Comparison of ENCODE assay signal across 8 cellular contexts in the genomic region with DNA sequence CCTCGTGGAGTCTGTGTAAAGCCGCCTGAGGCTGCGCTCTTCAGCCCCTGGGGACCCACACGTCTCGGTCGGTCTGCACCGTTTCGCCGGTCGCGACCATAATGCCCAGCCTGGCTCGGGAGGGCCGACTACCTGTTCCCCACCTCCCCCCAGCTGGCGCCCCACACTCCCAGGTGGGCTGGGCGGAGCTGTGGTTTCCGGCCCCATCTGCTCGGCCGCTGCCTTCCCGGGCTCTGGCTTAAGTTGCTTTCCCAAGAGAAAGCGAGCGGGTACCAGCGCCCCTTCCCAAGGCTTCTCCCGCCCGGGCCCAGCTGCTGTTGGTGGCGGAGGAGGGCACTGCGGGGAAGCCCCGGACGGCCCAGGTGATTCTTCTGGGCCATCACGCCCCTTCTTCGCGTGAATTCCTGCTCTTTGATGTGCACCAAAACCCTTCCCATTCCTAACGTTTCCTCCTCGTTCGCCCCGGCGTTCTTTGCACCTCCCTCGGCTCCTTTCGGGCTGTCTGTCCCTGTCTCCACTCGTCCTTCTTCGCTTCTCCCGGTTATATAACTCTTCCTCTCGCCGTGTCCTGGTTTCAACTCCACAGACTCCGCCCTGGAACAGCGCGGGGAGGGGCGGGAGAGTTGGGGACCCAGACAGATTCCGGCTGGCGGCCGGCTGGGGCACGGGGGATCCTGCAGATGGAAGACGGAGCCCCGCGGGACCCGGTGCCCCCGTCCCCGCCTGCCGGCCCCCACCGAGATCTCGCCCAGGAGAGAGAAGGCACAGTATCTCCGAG. TPM values are rescaled to one million over a fixed set of nuclear protein-coding genes. Genes with fewer than 3 reads are reported as not detected.
DNase-seq lines count a peak whose midpoint lies in the region; ATAC-seq lines count a peak whose summit lies in the region.

No MANE protein-coding gene starts in this region.

- CTCF ChIA-PET in T-cell (lab: Charles Lee), result interaction anchor here in 1 of 2 donors (1.2 to 1.8 kb wide), 3 partner anchors 9 to 149 kb away, joined by 5 to 6 read pairs (median 6); partner anchors contain the start of gene TP53

- H3K36me3 ChIP-seq in CD4-positive, CD25-positive, alpha-beta regulatory T cell (ENCODE audit: control insufficient read depth, insufficient read depth, low read length), result no peaks in the 10 kb centered on the region
- H3K36me3 ChIP-seq in HUES48 (ENCODE audit: control insufficient read depth, insufficient read depth, low read length), result no peaks in the 10 kb centered on the region
- H3K36me3 ChIP-seq in ectodermal cell (ENCODE audit: control insufficient read depth, insufficient read depth, low read length), result peaks cover 4% of the 10 kb centered on the region

- DNase-seq in CD4-positive, CD25-positive, alpha-beta regulatory T cell, result peak in 1 of 3 donors; percentile 61
- peak in 16 of 34 experiments; percentile 15 to 55 (median 40) for DNase-seq in T-cell
- peak; percentile 47 to 78 for DNase-seq in lung microvascular endothelial cell (ENCODE audit: low read depth in 2 of 2)
- DNase-seq in substantia nigra (lab: John Stamatoyannopoulos, UW), result peak in 41 of 49 donors; percentile 23 to 80 (median 60)
- no peak for DNase-seq in NK-92 treated with Interleukin-12 subunit alpha and Interleukin-12 subunit beta, amount 100 ng/mL, for 24 hours (lab: John Stamatoyannopoulos, UW)

- H3K4me3 Mint-ChIP-seq in CD4-positive, CD25-positive, alpha-beta regulatory T cell, result peak overlapping the region; percentile 94 to 99 (median 96)
- H3K4me3 Mint-ChIP-seq in T-cell, result peak overlapping the region; percentile 98 to 100 (median 98)

- H3K4me3 ChIP-seq in CD4-positive, CD25-positive, alpha-beta regulatory T cell (ENCODE audit: low read depth, low read length), result peak overlapping the region; percentile 79
- H3K4me3 ChIP-seq in HUES48 (ENCODE audit: low read depth, low read length), result peak overlapping the region; percentile 82
- H3K4me3 ChIP-seq in ectodermal cell (ENCODE audit: insufficient read depth, low read depth, low read length), result peak overlapping the region; percentile 83

- peaks cover 11% of the 10 kb centered on the region for H3K27me3 Mint-ChIP-seq in CD4-positive, CD25-positive, alpha-beta regulatory T cell
- H3K27me3 Mint-ChIP-seq in T-cell, result peaks cover 0 to 1% of the 10 kb centered on the region in 2 donors

- peak overlapping the region; percentile 100 for H3K27ac ChIP-seq in CD4-positive, CD25-positive, alpha-beta regulatory T cell (ENCODE audit: insufficient read depth, low read length, poor library complexity, severe bottlenecking)
- peak overlapping the region; percentile 86 for H3K27ac ChIP-seq in HUES48 (ENCODE audit: low read depth, low read length)
- peak overlapping the region; percentile 94 for H3K27ac ChIP-seq in ectodermal cell (ENCODE audit: insufficient read depth, low read depth, low read length, poor library complexity, severe bottlenecking)
- peak overlapping the region; percentile 84 for H3K27ac ChIP-seq in substantia nigra (ENCODE audit: low read depth, low read length, poor library complexity, severe bottlenecking)

- 0% methylated on average over 61 of the region's 61 CpGs for WGBS in ectodermal cell, 2 experiments

- no peaks in the 10 kb centered on the region for H3K27me3 ChIP-seq in CD4-positive, CD25-positive, alpha-beta regulatory T cell (ENCODE audit: control insufficient read depth, insufficient read depth, low read length)
- H3K27me3 ChIP-seq in HUES48 (ENCODE audit: control insufficient read depth, insufficient read depth, low read length), result peaks cover 49% of the 10 kb centered on the region
- H3K27me3 ChIP-seq in ectodermal cell (ENCODE audit: control insufficient read depth, insufficient read depth, low read length, poor library complexity, severe bottlenecking), result peaks cover 25% of the 10 kb centered on the region

- H3K9ac ChIP-seq in HUES48 (ENCODE audit: low read depth, low read length), result peak overlapping the region; percentile 53; the same call in 1 of the 2 replicates

- H3K27ac Mint-ChIP-seq in CD4-positive, CD25-positive, alpha-beta regulatory T cell, result peak overlapping the region; percentile 91 to 100 (median 98)
- peak overlapping the region; percentile 92 to 93 for H3K27ac Mint-ChIP-seq in T-cell

- POLR2A ChIA-PET in T-cell (lab: Charles Lee), result interaction anchor here in 1 of 2 donors (0.7 to 1.6 kb wide), 5 partner anchors 7 to 149 kb away, joined by 3 to 7 read pairs (median 5); partner anchors contain the start of gene TP53

- H3K4me1 ChIP-seq in CD4-positive, CD25-positive, alpha-beta regulatory T cell (ENCODE audit: control insufficient read depth, insufficient read depth, low read length, poor library complexity, severe bottlenecking), result peaks cover 66% of the 10 kb centered on the region
- H3K4me1 ChIP-seq in HUES48 (ENCODE audit: control insufficient read depth, insufficient read depth, low read length), result peaks cover 25% of the 10 kb centered on the region
- H3K4me1 ChIP-seq in ectodermal cell (ENCODE audit: control insufficient read depth, insufficient read depth, low read length), result peaks cover 39% of the 10 kb centered on the region

- H3K4me1 Mint-ChIP-seq in CD4-positive, CD25-positive, alpha-beta regulatory T cell, result peaks cover 5 to 57% (median 43%) of the 10 kb centered on the region in 4 donors
- peaks cover 53 to 58% (median 54%) of the 10 kb centered on the region in 3 donors for H3K4me1 Mint-ChIP-seq in T-cell

- H3K9me3 ChIP-seq in CD4-positive, CD25-positive, alpha-beta regulatory T cell (ENCODE audit: control insufficient read depth in 2 of 2, low read length in 2 of 2), result no peaks in the 10 kb centered on the region
- H3K9me3 ChIP-seq in HUES48 (ENCODE audit: control insufficient read depth, insufficient read depth, low read length) (no peaks in the 10 kb centered on the region), ectodermal cell (ENCODE audit: control insufficient read depth, low read length) (no peaks in the 10 kb centered on the region)

- peaks cover 0 to 1% (median 0%) of the 10 kb centered on the region in 7 donors for H3K9me3 Mint-ChIP-seq in CD4-positive, CD25-positive, alpha-beta regulatory T cell
- H3K9me3 Mint-ChIP-seq in T-cell, result no peaks in the 10 kb centered on the region

- no peaks in the 10 kb centered on the region for H3K36me3 Mint-ChIP-seq in CD4-positive, CD25-positive, alpha-beta regulatory T cell
- peaks cover 3% of the 10 kb centered on the region for H3K36me3 Mint-ChIP-seq in T-cell

- ATAC-seq in CD4-positive, CD25-positive, alpha-beta regulatory T cell (ENCODE audit: low read depth in 2 of 2), result no peak
- peak; percentile 39 for ATAC-seq in GM19025 (IDR thresholded peaks at IDR 0.05; ENCODE audit: low read depth, unreplicated experiment)
- ATAC-seq in T-cell (replicated peaks in 1 of 4), result peak in 2 of 4 experiments; percentile 1 to 7

RNA-seq across cellular contexts. Expression of gene KDM6B, which starts 2.0 kb away (rescaled TPM):
- total RNA-seq in CD4-positive, CD25-positive, alpha-beta regulatory T cell, result 255 TPM
- polyA plus RNA-seq in CD4-positive, CD25-positive, alpha-beta regulatory T cell, result under 1 TPM; 0.30 to 0.74 (median 0.42) TPM
- total RNA-seq in T-cell (100 to 1,000 TPM in 3 of 5 donors, 10 to 100 TPM in 2; 87.3 to 180 (median 108) TPM), lung microvascular endothelial cell (1.3 and 1.8 TPM in 2 replicates)
- 30.3 TPM for polyA plus RNA-seq in ectodermal cell (2013, experiment 1 of 4)
- 36.4 TPM for polyA plus RNA-seq in ectodermal cell (2013, experiment 2 of 4)
- 32.0 TPM for polyA plus RNA-seq in ectodermal cell (2013, experiment 3 of 4)
- 34.0 TPM for polyA plus RNA-seq in ectodermal cell (2013, experiment 4 of 4)

RNA-seq across cellular contexts. Expression of gene TMEM88, which starts 18.9 kb away (rescaled TPM):
- 31.5 TPM for total RNA-seq in CD4-positive, CD25-positive, alpha-beta regulatory T cell
- polyA plus RNA-seq in CD4-positive, CD25-positive, alpha-beta regulatory T cell, result not detected
- 10 to 100 TPM in 2 of 5 donors, 1 to 10 TPM in 3; 5.8 to 27.1 (median 8.4) TPM for total RNA-seq in T-cell
- polyA plus RNA-seq in ectodermal cell (2013, experiment 1 of 4), result 67.3 TPM
- 77.7 TPM for polyA plus RNA-seq in ectodermal cell (2013, experiment 2 of 4)
- polyA plus RNA-seq in ectodermal cell (2013, experiment 3 of 4), result 52.8 TPM
- polyA plus RNA-seq in ectodermal cell (2013, experiment 4 of 4), result 61.1 TPM
- total RNA-seq in lung microvascular endothelial cell, result 7.1 and 22.7 TPM in 2 replicates

RNA-seq across cellular contexts. Expression of gene NAA38, which starts 21.4 kb away (rescaled TPM):
- total RNA-seq in CD4-positive, CD25-positive, alpha-beta regulatory T cell, result 23.6 TPM
- 100 to 1,000 TPM; 128 to 192 (median 141) TPM for polyA plus RNA-seq in CD4-positive, CD25-positive, alpha-beta regulatory T cell
- total RNA-seq in T-cell (10 to 100 TPM; 15.8 to 40.6 (median 33.6) TPM), lung microvascular endothelial cell (152 and 178 TPM in 2 replicates)
- 46.7 TPM for polyA plus RNA-seq in ectodermal cell (2013, experiment 1 of 4)
- polyA plus RNA-seq in ectodermal cell (2013, experiment 2 of 4), result 34.2 TPM
- polyA plus RNA-seq in ectodermal cell (2013, experiment 3 of 4), result 55.3 TPM
- polyA plus RNA-seq in ectodermal cell (2013, experiment 4 of 4), result 48.9 TPM

RNA-seq across cellular contexts. Expression of gene CYB5D1, which starts 21.8 kb away (rescaled TPM):
- 11.8 TPM for total RNA-seq in CD4-positive, CD25-positive, alpha-beta regulatory T cell
- 1 to 10 TPM; 3.1 to 5.4 (median 4.2) TPM for polyA plus RNA-seq in CD4-positive, CD25-positive, alpha-beta regulatory T cell
- total RNA-seq in T-cell (10 to 100 TPM in 2 of 5 donors, 1 to 10 TPM in 3; 5.5 to 12.4 (median 8.4) TPM), lung microvascular endothelial cell (4.6 and 5.6 TPM in 2 replicates)
- polyA plus RNA-seq in ectodermal cell (2013, experiment 1 of 4), result 22.6 TPM
- polyA plus RNA-seq in ectodermal cell (2013, experiment 2 of 4), result 28.3 TPM
- 13.4 TPM for polyA plus RNA-seq in ectodermal cell (2013, experiment 3 of 4)
- 16.9 TPM for polyA plus RNA-seq in ectodermal cell (2013, experiment 4 of 4)

RNA-seq across cellular contexts. Expression of gene CHD3, which starts 52.6 kb away (rescaled TPM):
- 273 TPM for total RNA-seq in CD4-positive, CD25-positive, alpha-beta regulatory T cell
- polyA plus RNA-seq in CD4-positive, CD25-positive, alpha-beta regulatory T cell, result 1 to 10 TPM; 5.0 to 9.0 (median 7.2) TPM
- 100 to 1,000 TPM; 250 to 331 (median 274) TPM for total RNA-seq in T-cell
- 32.7 TPM for polyA plus RNA-seq in ectodermal cell (2013, experiment 1 of 4)
- 34.6 TPM for polyA plus RNA-seq in ectodermal cell (2013, experiment 2 of 4)
- polyA plus RNA-seq in ectodermal cell (2013, experiment 3 of 4), result 32.8 TPM
- 34.2 TPM for polyA plus RNA-seq in ectodermal cell (2013, experiment 4 of 4)
- total RNA-seq in lung microvascular endothelial cell, result 58.0 and 58.7 TPM in 2 replicates

Comparison
In these comparisons a context has a peak if more than half of its experiments do, and no peak if none do; other contexts are left out.
1. RNA of gene KDM6B, which starts 2.0 kb away (total RNA-seq): 255 TPM in CD4-positive, CD25-positive, alpha-beta regulatory T cell (single experiment) and 87.3 to 180 TPM in T-cell; 1.3 to 1.8 TPM in lung microvascular endothelial cell; every median in the first group is over 10 times any median in the second.
2. Peak in every context shown above with its lines, with median percentiles within 50 percentile points of each other: H3K27ac ChIP-seq and H3K4me3 ChIP-seq.